Comparison of ENCODE assay signal across 3 cellular contexts in the genomic region with DNA sequence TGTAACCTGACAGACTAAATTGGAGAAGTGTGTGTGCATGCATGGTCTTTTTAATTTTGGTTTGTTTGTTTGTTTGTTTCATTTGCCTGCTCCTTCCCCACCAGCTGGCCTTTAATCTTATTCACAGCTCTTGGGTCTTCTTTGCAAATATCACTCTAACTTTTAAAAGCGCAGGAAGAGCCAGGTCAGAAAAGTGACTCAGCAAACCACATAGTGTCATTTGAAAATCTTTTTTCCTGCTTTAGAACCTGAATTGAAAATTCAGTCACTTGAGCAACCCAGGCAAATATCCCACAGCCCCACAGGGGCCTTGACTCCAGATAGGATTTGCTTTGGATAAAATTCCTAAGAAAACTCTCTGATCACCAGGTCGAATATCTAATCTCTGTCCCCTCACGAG.
TF ChIP-seq lines count a peak whose summit lies in the region.

No MANE protein-coding gene starts in this region.

TF ChIP-seq in A549, 52 proteins besides CTCF, POLR2A, EP300 and RAD21:
- no peak for TF ChIP-seq HEYL (CRISPR knock-in tag; IDR thresholded peaks at IDR 0.05)

TF ChIP-seq in GM23338, 12 proteins besides CTCF, POLR2A, EP300 and RAD21:
- no peak for TF ChIP-seq STAT1 (IDR thresholded peaks at IDR 0.05; ENCODE audit: unreplicated experiment)
- no peak for TF ChIP-seq EZH2phosphoT487 (IDR thresholded peaks at IDR 0.05; ENCODE audit: unreplicated experiment)

TF ChIP-seq in K562, 482 proteins besides CTCF, POLR2A, EP300 and RAD21:
- no peak for TF ChIP-seq DMBX1 (CRISPR knock-in tag; IDR thresholded peaks at IDR 0.05; ENCODE audit: borderline replicate concordance)
- TF ChIP-seq MAFG (tag; conservative IDR thresholded peaks at IDR 0.05), result peak; percentile 68
- TF ChIP-seq ZNF316 (IDR thresholded peaks at IDR 0.05), result peak; percentile 70
- TF ChIP-seq, protein P1, sequence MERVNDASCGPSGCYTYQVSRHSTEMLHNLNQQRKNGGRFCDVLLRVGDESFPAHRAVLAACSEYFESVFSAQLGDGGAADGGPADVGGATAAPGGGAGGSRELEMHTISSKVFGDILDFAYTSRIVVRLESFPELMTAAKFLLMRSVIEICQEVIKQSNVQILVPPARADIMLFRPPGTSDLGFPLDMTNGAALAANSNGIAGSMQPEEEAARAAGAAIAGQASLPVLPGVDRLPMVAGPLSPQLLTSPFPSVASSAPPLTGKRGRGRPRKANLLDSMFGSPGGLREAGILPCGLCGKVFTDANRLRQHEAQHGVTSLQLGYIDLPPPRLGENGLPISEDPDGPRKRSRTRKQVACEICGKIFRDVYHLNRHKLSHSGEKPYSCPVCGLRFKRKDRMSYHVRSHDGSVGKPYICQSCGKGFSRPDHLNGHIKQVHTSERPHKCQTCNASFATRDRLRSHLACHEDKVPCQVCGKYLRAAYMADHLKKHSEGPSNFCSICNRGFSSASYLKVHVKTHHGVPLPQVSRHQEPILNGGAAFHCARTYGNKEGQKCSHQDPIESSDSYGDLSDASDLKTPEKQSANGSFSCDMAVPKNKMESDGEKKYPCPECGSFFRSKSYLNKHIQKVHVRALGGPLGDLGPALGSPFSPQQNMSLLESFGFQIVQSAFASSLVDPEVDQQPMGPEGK (CRISPR knock-in tag; IDR thresholded peaks at IDR 0.05; ENCODE audit: borderline replicate concordance), result no peak
- peak; percentile 32; the same call in 1 of the 2 replicates for TF ChIP-seq SMARCA4 (IDR thresholded peaks at IDR 0.05)
- 0 out of 2 replicates have a peak, but pooled peaks have one; percentile 2 for TF ChIP-seq JUND (IDR thresholded peaks at IDR 0.05; ENCODE audit: borderline replicate concordance, low read depth, low read length)
- TF ChIP-seq JUND (tag; IDR thresholded peaks at IDR 0.05; ENCODE audit: borderline replicate concordance, low read depth, low read length), result no peak
- peak; percentile 68 for TF ChIP-seq C11orf30 (IDR thresholded peaks at IDR 0.05; ENCODE audit: low read depth)
- TF ChIP-seq ZBTB17 (CRISPR knock-in tag; IDR thresholded peaks at IDR 0.05), result no peak
- peak; percentile 51 for TF ChIP-seq MAFF (IDR thresholded peaks at IDR 0.05; ENCODE audit: low read length)
- peak; percentile 50; the same call in 1 of the 2 replicates for TF ChIP-seq MAFK (IDR thresholded peaks at IDR 0.05; ENCODE audit: low read length)
- peak; percentile 84 for TF ChIP-seq BACH1 (tag; IDR thresholded peaks at IDR 0.05)
- TF ChIP-seq NFE2 (IDR thresholded peaks at IDR 0.05; ENCODE audit: low read depth), result peak; percentile 84
